1 cellular context compared by ENCODE assay signal in genomic region chr7:121099572-121099971, GRCh38.
TF ChIP-seq lines count a peak whose summit lies in the region.

No MANE protein-coding gene starts in this region.

TF ChIP-seq in WTC11, 78 proteins besides CTCF, POLR2A, EP300 and RAD21 (continued from another document):
- no peak for TF ChIP-seq ZNF532 (CRISPR knock-in tag; IDR thresholded peaks at IDR 0.05; ENCODE audit: borderline replicate concordance)
- no peak for TF ChIP-seq ZNF219 (CRISPR knock-in tag; IDR thresholded peaks at IDR 0.05; ENCODE audit: borderline replicate concordance)
- no peak for TF ChIP-seq E2F4 (CRISPR knock-in tag; IDR thresholded peaks at IDR 0.05; ENCODE audit: borderline replicate concordance, low read depth)
- TF ChIP-seq E2F5 (CRISPR knock-in tag; IDR thresholded peaks at IDR 0.05) = no peak
- TF ChIP-seq HMGXB4 (CRISPR knock-in tag; IDR thresholded peaks at IDR 0.05) = no peak
- no peak for TF ChIP-seq ZNF138 (CRISPR knock-in tag; conservative IDR thresholded peaks at IDR 0.05)
